ENCODE assay signal across 25 cellular contexts in genomic region chr5:66551920-66552319, GRCh38.
"Had no signal": no experiment of that assay in that cellular context is flagged by ENCODE, and none has a peak within 500 bp of the region (broad histone marks: within the 10 kb centered on the region; RNA-seq: fewer than 3 reads in every experiment).

No MANE protein-coding gene starts in this region.

- H3K4me3 ChIP-seq: gastroesophageal sphincter, heart right ventricle, lower lobe of right lung, neural progenitor cell, right atrium auricular region, spleen, thoracic aorta, upper lobe of left lung had no signal

- FAIRE-seq: kidney, TTC549 had no signal

- DNase-seq: activated CD4-positive, alpha-beta T cell treated with anti-CD3 and anti-CD28 coated beads, Interleukin-2, amount 10 ng/mL, durations not matched to agents 7 days and 5 days; activated CD4-positive, CD25-positive, alpha-beta regulatory T cell treated with anti-CD3 and anti-CD28 coated beads, Interleukin-2, amount 50 U/mL, for 72 hours; activated CD8-positive, alpha-beta memory T cell treated with anti-CD3 and anti-CD28 coated beads, Interleukin-2, amount 10 ng/mL, durations not matched to agents 7 days and 5 days; activated CD8-positive, alpha-beta T cell treated with anti-CD3 and anti-CD28 coated beads for 36 hours; activated gamma-delta T cell; activated naive CD4-positive, alpha-beta T cell treated with anti-CD3 and anti-CD28 coated beads, Interleukin-2, amount 50 U/mL, for 16 hours; activated naive CD8-positive, alpha-beta T cell treated with anti-CD3 and anti-CD28 coated beads, Interleukin-2, amount 50 U/mL, for 24 hours; activated T-cell treated with anti-CD3 and anti-CD28 coated beads for 4 hours; aorta; cortex of kidney; endodermal cell; heart right ventricle; kidney; lower lobe of right lung; naive thymus-derived CD8-positive, alpha-beta T cell; spleen; stimulated activated CD4-positive, alpha-beta T cell treated with anti-CD3 and anti-CD28 coated beads, Interleukin-4, amount 100 ng/mL, for 24 hours; stimulated activated naive CD4-positive, alpha-beta T cell treated with Interleukin-2 at 50 U/mL for 16 hours; upper lobe of left lung; WERI-Rb-1 had no signal

- H3K36me3 ChIP-seq: gastroesophageal sphincter, heart right ventricle, lower lobe of right lung, neural progenitor cell, right atrium auricular region, spleen, thoracic aorta, upper lobe of left lung, WERI-Rb-1 had no signal

- H3K27me3 ChIP-seq: gastroesophageal sphincter, heart right ventricle, neural progenitor cell, right atrium auricular region, spleen, upper lobe of left lung had no signal
